In genomic region chr21:42199488-42200463, GRCh38 we compare ENCODE assay signal across 8 cellular contexts. TPM values are rescaled to one million over a fixed set of nuclear protein-coding genes. Genes with fewer than 3 reads are reported as not detected.
DNase-seq lines count a peak whose midpoint lies in the region; ATAC-seq and TF ChIP-seq lines count a peak whose summit lies in the region.

No MANE protein-coding gene starts in this region.

- H3K27ac ChIP-seq in KOPT-K1 (ENCODE audit: low read depth, low read length, poor library complexity, severe bottlenecking) (peak overlapping the region; percentile 16), right lobe of liver (no peak overlapping the region)

- H3K4me3 Mint-ChIP-seq in activated naive CD8-positive, alpha-beta T cell treated with anti-CD3 and anti-CD28 coated beads, Interleukin-2, amount 10 ng/mL, durations not matched to agents 7 days and 5 days: peak overlapping the region; percentile 20

- DNase-seq in ELR (ENCODE audit: low read depth) (peak; percentile 74), right lobe of liver (no peak), NCI-H345 treated with DMSO at 0.1 percent for 48 hours (lab: John Stamatoyannopoulos, UW; ENCODE audit: unreplicated experiment) (no peak), H7 (no peak), anterior cingulate cortex (lab: John Stamatoyannopoulos, UW) (no peak)
- no peak for DNase-seq in activated naive CD8-positive, alpha-beta T cell treated with anti-CD3 and anti-CD28 coated beads, Interleukin-2, amount 10 ng/mL, durations not matched to agents 7 days and 5 days

- peaks cover 1% of the 10 kb centered on the region for H3K36me3 Mint-ChIP-seq in activated naive CD8-positive, alpha-beta T cell treated with anti-CD3 and anti-CD28 coated beads, Interleukin-2, amount 10 ng/mL, durations not matched to agents 7 days and 5 days

- peaks cover 31% of the 10 kb centered on the region for H3K4me1 Mint-ChIP-seq in activated naive CD8-positive, alpha-beta T cell treated with anti-CD3 and anti-CD28 coated beads, Interleukin-2, amount 10 ng/mL, durations not matched to agents 7 days and 5 days

- peaks cover 0 to 15% (median 3%) of the 10 kb centered on the region in 4 donors for H3K4me1 ChIP-seq in right lobe of liver

- no peak overlapping the region for H3K4me3 ChIP-seq in right lobe of liver
- H3K4me3 ChIP-seq in H7 (ENCODE audit: insufficient read depth, low read depth, low read length): no peak overlapping the region

- no peaks in the 10 kb centered on the region for H3K27me3 ChIP-seq in right lobe of liver
- no peaks in the 10 kb centered on the region for H3K27me3 ChIP-seq in H7 (ENCODE audit: control insufficient read depth, insufficient read depth, low read length)

- POLR2A ChIA-PET in activated naive CD8-positive, alpha-beta T cell treated with anti-CD3 and anti-CD28 coated beads, Interleukin-2, amount 10 ng/mL, durations not matched to agents 7 days and 5 days (lab: Charles Lee): interaction anchor here (1.3 to 1.5 kb wide), 3 partner anchors 10 to 20 kb away, joined by 3 to 7 read pairs (median 6); no protein-coding TSS in a partner anchor

- peak; percentile 90 for ATAC-seq in activated naive CD8-positive, alpha-beta T cell treated with anti-CD3 and anti-CD28 coated beads, Interleukin-2, amount 10 ng/mL, durations not matched to agents 7 days and 5 days (ENCODE audit: low read depth)
- ATAC-seq in right lobe of liver: peak; percentile 91 to 94 (median 92)
- ATAC-seq in HG02852 (IDR thresholded peaks at IDR 0.05; ENCODE audit: unreplicated experiment): no peak

- H3K36me3 ChIP-seq in KOPT-K1 (ENCODE audit: insufficient read depth, low read length) (no peaks in the 10 kb centered on the region), right lobe of liver (no peaks in the 10 kb centered on the region), H7 (replicated peaks; ENCODE audit: control insufficient read depth, insufficient read depth, low read length) (no peaks in the 10 kb centered on the region)

- H3K27ac Mint-ChIP-seq in activated naive CD8-positive, alpha-beta T cell treated with anti-CD3 and anti-CD28 coated beads, Interleukin-2, amount 10 ng/mL, durations not matched to agents 7 days and 5 days: peak overlapping the region; percentile 45

- no peak for TF ChIP-seq POLR2A in right lobe of liver (IDR thresholded peaks at IDR 0.05)

- 50% methylated on average over 2 of the region's 9 CpGs for WGBS in right lobe of liver (ENCODE audit: insufficient coverage, low coverage, low lambda C conversion rate, missing lambda C conversion rate)

- H3K9me3 ChIP-seq in KOPT-K1 (ENCODE audit: insufficient read depth, low read length, poor library complexity, severe bottlenecking): no peaks in the 10 kb centered on the region
- H3K9me3 ChIP-seq in right lobe of liver: no peaks in the 10 kb centered on the region

- peaks cover 2% of the 10 kb centered on the region for H3K9me3 Mint-ChIP-seq in activated naive CD8-positive, alpha-beta T cell treated with anti-CD3 and anti-CD28 coated beads, Interleukin-2, amount 10 ng/mL, durations not matched to agents 7 days and 5 days

- TF ChIP-seq CTCF in right lobe of liver (IDR thresholded peaks at IDR 0.05): no peak

- intact Hi-C loops in right lobe of liver (cut with DNase I): no loop called here

- peaks cover 10% of the 10 kb centered on the region for H3K27me3 Mint-ChIP-seq in activated naive CD8-positive, alpha-beta T cell treated with anti-CD3 and anti-CD28 coated beads, Interleukin-2, amount 10 ng/mL, durations not matched to agents 7 days and 5 days

RNA-seq across cellular contexts. Expression of gene ABCG1, which starts 19.2 kb away (rescaled TPM):
- total RNA-seq in activated naive CD8-positive, alpha-beta T cell treated with anti-CD3 and anti-CD28 coated beads, Interleukin-2, amount 10 ng/mL, durations not matched to agents 7 days and 5 days: 10 to 100 TPM; 12.2 to 13.2 TPM
- total RNA-seq in right lobe of liver: 1 to 10 TPM; 3.3 to 9.8 (median 4.8) TPM
- total RNA-seq in H7 (2014; rRNA removed; shearing (Covaris generic)): 0.07 and 0.92 TPM in 2 replicates
